ENCODE assay signal across 9 cellular contexts in the genomic region with DNA sequence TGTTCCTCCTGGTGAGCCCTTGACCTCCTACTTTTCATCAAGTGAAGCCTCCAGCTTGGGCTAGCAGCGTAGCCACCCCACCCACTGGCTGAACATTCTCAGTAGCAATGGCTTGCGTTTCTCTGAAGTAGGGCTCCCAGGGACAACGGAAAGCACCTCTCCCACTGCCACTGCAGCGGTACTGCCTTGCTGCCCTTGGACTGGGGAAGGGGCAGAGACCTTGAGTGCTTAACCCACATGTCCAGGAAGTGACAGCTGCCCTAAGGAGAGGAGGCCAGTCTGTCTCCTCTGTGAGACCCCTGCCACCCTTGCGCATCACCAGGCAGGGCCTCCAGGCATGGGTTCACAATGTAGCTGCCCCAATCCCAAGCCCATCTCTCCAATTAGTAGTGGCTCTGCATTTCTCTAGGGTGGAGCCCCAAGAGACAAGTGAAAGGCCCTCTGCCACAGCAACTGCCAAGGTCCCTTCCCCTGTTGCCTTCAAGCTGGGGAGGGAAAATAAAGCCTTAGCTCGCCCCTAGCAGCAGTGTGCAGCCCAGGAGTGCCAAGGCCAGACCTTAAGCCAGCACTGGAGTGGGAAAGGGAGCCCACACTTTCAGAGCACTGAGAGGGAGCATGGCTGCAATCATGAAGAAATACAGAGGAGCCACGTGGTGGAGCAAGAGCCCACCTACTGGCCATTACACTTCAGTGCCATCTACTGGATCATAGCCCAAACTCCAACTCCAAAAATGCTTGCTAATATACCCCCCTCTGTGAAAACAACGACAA.
DNase-seq lines count a peak whose midpoint lies in the region; ATAC-seq, FAIRE-seq and TF ChIP-seq lines count a peak whose summit lies in the region.
"Had no signal": no experiment of that assay in that cellular context is flagged by ENCODE, and none has a peak within 500 bp of the region (broad histone marks: within the 10 kb centered on the region; RNA-seq: fewer than 3 reads in every experiment).

No MANE protein-coding gene starts in this region.

- POLR2A ChIA-PET in endothelial cell of umbilical vein (lab: Charles Lee) = no interaction called here

- H3K79me2 ChIP-seq in endothelial cell of umbilical vein (ENCODE audit: control insufficient read depth, insufficient read depth, low read length) = no peaks in the 10 kb centered on the region

- dilution Hi-C loops in endothelial cell of umbilical vein (cut with MboI; ENCODE audit: extremely low pct_ligation_motif_present, low sequenced_read_pairs) = no loop called here

- TF ChIP-seq POLR2A in endothelial cell of umbilical vein (IDR thresholded peaks at IDR 0.05; ENCODE audit: low read depth, low read length) = no peak
- no peak for TF ChIP-seq POLR2A in esophagus muscularis mucosa (IDR thresholded peaks at IDR 0.05; ENCODE audit: low read depth)

- no peaks in the 10 kb centered on the region for H4K20me1 ChIP-seq in endothelial cell of umbilical vein (replicated peaks; ENCODE audit: control insufficient read depth, extremely low read depth, insufficient read depth, low read length)

- H3K4me3 ChIP-seq in endothelial cell of umbilical vein (replicated peaks in 1 of 3; ENCODE audit: insufficient read depth in 1 of 3, low read depth in 1 of 3, low read length in 3 of 3) (no peak overlapping the region), esophagus muscularis mucosa (no peak overlapping the region)
- no peak overlapping the region for H3K4me3 ChIP-seq in effector memory CD4-positive, alpha-beta T cell (ENCODE audit: insufficient read depth, low read depth, low read length, poor library complexity, severe bottlenecking)
- H3K4me3 ChIP-seq: SJSA1 had no signal

- WGBS in esophagus muscularis mucosa = 76% methylated on average over 7 of the region's 8 CpGs

- intact Hi-C loops in endothelial cell of umbilical vein (cut with micrococcal nuclease) = loop anchor here (1.0 to 10.0 kb wide), 4 partner anchors 181 to 941 kb away; a partner anchor contains a TSS
- intact Hi-C loops in esophagus muscularis mucosa (cut with DNase I) = no loop called here

- no peaks in the 10 kb centered on the region for H3K36me3 ChIP-seq in endothelial cell of umbilical vein (ENCODE audit: control insufficient read depth in 2 of 2, extremely low read depth in 1 of 2, insufficient read depth in 2 of 2, low read length in 2 of 2)
- no peaks in the 10 kb centered on the region for H3K36me3 ChIP-seq in esophagus muscularis mucosa
- H3K36me3 ChIP-seq in effector memory CD4-positive, alpha-beta T cell (ENCODE audit: control insufficient read depth, insufficient read depth, low read length) = no peaks in the 10 kb centered on the region
- H3K36me3 ChIP-seq: SJSA1 had no signal

- no peaks in the 10 kb centered on the region for H3K27me3 ChIP-seq in endothelial cell of umbilical vein (ENCODE audit: control insufficient read depth in 2 of 2, insufficient read depth in 2 of 2, low read length in 2 of 2)
- H3K27me3 ChIP-seq in esophagus muscularis mucosa = no peaks in the 10 kb centered on the region
- no peaks in the 10 kb centered on the region for H3K27me3 ChIP-seq in effector memory CD4-positive, alpha-beta T cell (replicated peaks; ENCODE audit: control insufficient read depth, insufficient read depth, low read length, poor library complexity, severe bottlenecking)
- H3K27me3 ChIP-seq: SJSA1 had no signal

- FAIRE-seq in endothelial cell of umbilical vein (lab: Jason Lieb, UNC) = peak; percentile 83

- peak; percentile 61 to 73 for TF ChIP-seq CTCF in endothelial cell of umbilical vein (IDR thresholded peaks at IDR 0.05; ENCODE audit: extremely low read depth in 1 of 2, insufficient read depth in 1 of 2, low read depth in 1 of 2, low read length in 2 of 2)
- no peak for TF ChIP-seq CTCF in esophagus muscularis mucosa (IDR thresholded peaks at IDR 0.05)

- CTCF ChIA-PET in endothelial cell of umbilical vein (lab: Charles Lee) = interaction anchor here (1.0 to 3.3 kb wide), 9 partner anchors 11 to 970 kb away, joined by 3 to 55 read pairs (median 7); a partner anchor contains a TSS

- H3K4me1 ChIP-seq in endothelial cell of umbilical vein (ENCODE audit: control insufficient read depth, extremely low read depth, insufficient read depth, low read length) (no peaks in the 10 kb centered on the region), esophagus muscularis mucosa (no peaks in the 10 kb centered on the region)
- no peaks in the 10 kb centered on the region for H3K4me1 ChIP-seq in effector memory CD4-positive, alpha-beta T cell (ENCODE audit: control insufficient read depth, insufficient read depth, low read length, poor library complexity, severe bottlenecking)
- H3K4me1 ChIP-seq: SJSA1 had no signal

- peak overlapping the region; percentile 79 for H2AFZ ChIP-seq in endothelial cell of umbilical vein (ENCODE audit: low read depth, low read length)

- ATAC-seq in HG02610 (IDR thresholded peaks at IDR 0.05; ENCODE audit: unreplicated experiment) = peak; percentile 73

- H3K4me2 ChIP-seq in endothelial cell of umbilical vein (ENCODE audit: insufficient read depth, low read length) = no peak overlapping the region

- DNase-seq in GM03348 (ENCODE audit: low spot score) (peak; percentile 3), NCI-H526 treated with DMSO at 0.1 percent for 48 hours (lab: John Stamatoyannopoulos, UW) (peak; percentile 53), endothelial cell of umbilical vein (ENCODE audit: low read depth, low spot score) (peak; percentile 40), esophagus muscularis mucosa (ENCODE audit: extremely low spot score) (no peak)
- no peak for DNase-seq in effector memory CD4-positive, alpha-beta T cell
- DNase-seq in activated T-cell treated with anti-CD3 and anti-CD28 coated beads, Interleukin-2, amount 50 U/mL, for 1 hour = no peak
- no peak for DNase-seq in activated CD4-positive, alpha-beta T cell treated with anti-CD3 and anti-CD28 coated beads for 48 hours

- no TSS peak for BruUV-seq in endothelial cell of umbilical vein (replicated peaks; lab: Mats Ljungman, UMichigan)

- H3K9me1 ChIP-seq in endothelial cell of umbilical vein (replicated peaks; ENCODE audit: control insufficient read depth, extremely low read depth, insufficient read depth, low read length) = no peaks in the 10 kb centered on the region

- no peak for TF ChIP-seq EP300 in esophagus muscularis mucosa (IDR thresholded peaks at IDR 0.05)

- H3K9me3 ChIP-seq in endothelial cell of umbilical vein (replicated peaks; ENCODE audit: control insufficient read depth, insufficient read depth, low read length) (no peaks in the 10 kb centered on the region), esophagus muscularis mucosa (peaks cover 0 to 5% (median 0%) of the 10 kb centered on the region in 4 donors)
- no peaks in the 10 kb centered on the region for H3K9me3 ChIP-seq in effector memory CD4-positive, alpha-beta T cell (ENCODE audit: control insufficient read depth, low read length)
- H3K9me3 ChIP-seq: SJSA1 had no signal

- no peak overlapping the region for H3K9ac ChIP-seq in endothelial cell of umbilical vein (replicated peaks; ENCODE audit: extremely low read depth, insufficient read depth, low read length)

- H3K27ac ChIP-seq in endothelial cell of umbilical vein (ENCODE audit: insufficient read depth, low read depth, low read length) (no peak overlapping the region), esophagus muscularis mucosa (replicated peaks in 1 of 4) (no peak overlapping the region)
- no peak overlapping the region for H3K27ac ChIP-seq in effector memory CD4-positive, alpha-beta T cell (ENCODE audit: insufficient read depth, low read length, poor library complexity, severe bottlenecking)
- H3K27ac ChIP-seq: SJSA1 had no signal

TF ChIP-seq in endothelial cell of umbilical vein, 7 proteins besides CTCF, POLR2A, EP300 and RAD21:
- TF ChIP-seq, protein P1, sequence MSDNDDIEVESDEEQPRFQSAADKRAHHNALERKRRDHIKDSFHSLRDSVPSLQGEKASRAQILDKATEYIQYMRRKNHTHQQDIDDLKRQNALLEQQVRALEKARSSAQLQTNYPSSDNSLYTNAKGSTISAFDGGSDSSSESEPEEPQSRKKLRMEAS (IDR thresholded peaks at IDR 0.05; ENCODE audit: insufficient read depth, insufficient read length) = no peak
- TF ChIP-seq GATA2 (IDR thresholded peaks at IDR 0.05; ENCODE audit: insufficient read depth, insufficient read length, low read depth, low read length) (no peak), JUN (IDR thresholded peaks at IDR 0.05; ENCODE audit: borderline replicate concordance, insufficient read depth, insufficient read length, low read depth) (no peak), EZH2 (IDR thresholded peaks at IDR 0.05; ENCODE audit: borderline replicate concordance, low read depth, low read length, severe bottlenecking) (no peak), MYC (IDR thresholded peaks at IDR 0.05; ENCODE audit: low read depth, low read length) (no peak), POLR2AphosphoS5 (IDR thresholded peaks at IDR 0.05; ENCODE audit: insufficient read depth, low read depth, low read length) (no peak), FOS (IDR thresholded peaks at IDR 0.05; ENCODE audit: borderline replicate concordance, insufficient read depth, low read length) (no peak)
TF ChIP-seq in endothelial cell of umbilical vein: peak in this region for 0.

Comparison
In these comparisons a context has a peak if more than half of its experiments do, and no peak if none do; other contexts are left out.
1. DNase-seq: peak in GM03348 (single experiment), NCI-H526 treated with DMSO at 0.1 percent for 48 hours (single experiment) and endothelial cell of umbilical vein (single experiment); none in esophagus muscularis mucosa (single experiment), effector memory CD4-positive, alpha-beta T cell (0 of 3), activated T-cell treated with anti-CD3 and anti-CD28 coated beads, Interleukin-2, amount 50 U/mL, for 1 hour (single experiment) and activated CD4-positive, alpha-beta T cell treated with anti-CD3 and anti-CD28 coated beads for 48 hours (single experiment).
2. CTCF ChIP-seq: peak in endothelial cell of umbilical vein (2 of 2); none in esophagus muscularis mucosa (0 of 3).